13 cellular contexts compared by ENCODE assay signal in the genomic region with DNA sequence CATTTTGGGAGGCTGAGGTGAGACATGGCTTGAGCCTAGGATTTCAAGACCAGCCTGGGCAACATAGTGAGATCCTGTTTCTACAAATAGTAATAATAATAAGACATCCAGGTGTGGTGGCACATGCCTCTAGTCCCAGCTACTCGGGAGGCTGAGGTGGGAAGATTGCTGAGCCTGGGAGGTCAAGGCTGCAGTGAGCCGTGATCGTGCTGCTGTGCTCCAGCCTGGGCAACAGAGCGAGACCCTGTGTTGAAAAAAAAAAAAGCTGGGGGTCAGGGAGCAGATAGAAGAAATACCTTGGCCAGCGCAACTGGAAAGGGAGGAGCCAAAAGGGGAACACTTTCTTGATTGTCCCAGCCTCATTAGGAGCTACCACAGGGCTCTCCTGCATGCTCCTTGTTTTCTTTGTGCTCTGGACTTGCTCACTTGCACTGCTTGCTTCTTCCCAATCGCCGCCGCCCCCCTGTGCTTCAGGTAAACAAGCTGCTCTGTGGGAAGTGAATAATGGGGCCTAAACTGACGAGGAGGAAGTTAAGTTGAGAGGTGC. TPM values are rescaled to one million over a fixed set of nuclear protein-coding genes. Genes with fewer than 3 reads are reported as not detected.
A peak's percentile ranks its signal among the peaks of the same experiment; 100 is the strongest.
DNase-seq lines count a peak whose midpoint lies in the region; ATAC-seq, FAIRE-seq and TF ChIP-seq lines count a peak whose summit lies in the region.
"Had no signal": no experiment of that assay in that cellular context is flagged by ENCODE, and none has a peak within 500 bp of the region (broad histone marks: within the 10 kb centered on the region; RNA-seq: fewer than 3 reads in every experiment).

No MANE protein-coding gene starts in this region.

- no peak overlapping the region for H3K9ac ChIP-seq in K562 (ENCODE audit: insufficient read depth in 1 of 2, low read depth in 2 of 2, low read length in 2 of 2)

- CTCF ChIA-PET in HEK293T (lab: Yijun Ruan, JAX) (interaction anchor here (0.8 kb wide), 1 partner anchor 21 kb away, joined by 6 read pairs; no protein-coding TSS in a partner anchor), K562 (lab: Yijun Ruan, JAX; ENCODE audit: low intra/inter-chr PET ratio) (no interaction called here)

- WGBS in K562 (ENCODE audit: insufficient coverage, low coverage, missing lambda C conversion rate): 0% methylated on average over 9 of the region's 9 CpGs
- WGBS in sigmoid colon, 2 donors: 48 to 63% methylated on average over 9 of the region's 9 CpGs

- TF ChIP-seq CTCF in K562 (IDR thresholded peaks at IDR 0.05 in 2 of 3, conservative IDR thresholded peaks at IDR 0.05 in 1 of 3; ENCODE audit: insufficient read depth in 2 of 3, low read depth in 1 of 3, low read length in 3 of 3) (no peak), sigmoid colon (IDR thresholded peaks at IDR 0.05) (no peak)

- no peak for FAIRE-seq in K562 (lab: Jason Lieb, UNC)

- TF ChIP-seq POLR2A in K562 (conservative IDR thresholded peaks at IDR 0.05) (no peak), sigmoid colon (IDR thresholded peaks at IDR 0.05) (no peak)

- no peak for TF ChIP-seq EP300 in K562 (IDR thresholded peaks at IDR 0.05; ENCODE audit: low read length)
- no peak for TF ChIP-seq EP300 in sigmoid colon (IDR thresholded peaks at IDR 0.05)

- in situ Hi-C loops in K562 (cut with MboI): no loop called here

- no peak for DNase-seq in HEK293T (ENCODE audit: extremely low spot score)
- no peak for DNase-seq in K562 (ENCODE audit: extremely low read depth in 1 of 4, low spot score in 3 of 4)
- peak; percentile 75 for DNase-seq in left kidney (ENCODE audit: low read depth, low spot score)
- DNase-seq in sigmoid colon: no peak
- DNase-seq in activated T-cell treated with anti-CD3 and anti-CD28 coated beads, Interleukin-2, amount 50 U/mL, for 1 hour: no peak
- DNase-seq in NCI-H1930 (lab: John Stamatoyannopoulos, UW): no peak
- DNase-seq: activated naive CD4-positive, alpha-beta T cell treated with anti-CD3 and anti-CD28 coated beads for 36 hours; AML-193; DMS79; left cardiac atrium; NCI-H345 had no signal

- H3K4me1 ChIP-seq in K562 (replicated peaks in 1 of 2; ENCODE audit: control insufficient read depth in 2 of 2, insufficient read depth in 2 of 2, low read length in 2 of 2) (no peaks in the 10 kb centered on the region), sigmoid colon (peaks cover 0 to 95% (median 81%) of the 10 kb centered on the region in 4 donors)

- TF ChIP-seq RAD21 in K562 (CRISPR knock-in tag; conservative IDR thresholded peaks at IDR 0.05 in 1 of 2, IDR thresholded peaks at IDR 0.05 in 1 of 2): no peak

- no peak overlapping the region for H3K4me2 ChIP-seq in K562 (ENCODE audit: insufficient read depth, low read length)

- POLR2A ChIA-PET in HEK293T (lab: Yijun Ruan, JAX) (no interaction called here), K562 (lab: Yijun Ruan, JAX) (no interaction called here)

- H3K36me3 ChIP-seq in K562 (ENCODE audit: control insufficient read depth, insufficient read depth, low read length) (no peaks in the 10 kb centered on the region), sigmoid colon (peaks cover 0 to 8% (median 0%) of the 10 kb centered on the region in 4 donors)

- no peaks in the 10 kb centered on the region for H3K9me3 ChIP-seq in K562 (replicated peaks; ENCODE audit: control insufficient read depth, insufficient read depth, low read depth, low read length)
- H3K9me3 ChIP-seq in sigmoid colon: no peaks in the 10 kb centered on the region

- BruUV-seq in K562 (replicated peaks; lab: Mats Ljungman, UMichigan): no TSS peak

- intact Hi-C loops in K562 (cut with micrococcal nuclease): no loop called here
- intact Hi-C loops in sigmoid colon (cut with DNase I): loop anchor here (10.0 kb wide), 1 partner anchor 335 kb away; no protein-coding TSS in a partner anchor

- H3K79me2 ChIP-seq in K562 (ENCODE audit: control insufficient read depth, insufficient read depth, low read length): no peaks in the 10 kb centered on the region

- peaks cover 0 to 5% of the 10 kb centered on the region in 2 experiments; a peak in 1 of 5 replicates for H3K27me3 ChIP-seq in K562 (ENCODE audit: control insufficient read depth in 2 of 2, insufficient read depth in 2 of 2, low read length in 2 of 2)
- no peaks in the 10 kb centered on the region for H3K27me3 ChIP-seq in sigmoid colon

- no peak overlapping the region for H2AFZ ChIP-seq in K562 (ENCODE audit: low read depth, low read length)

- H3K9me1 ChIP-seq in K562 (ENCODE audit: control insufficient read depth, insufficient read depth, low read length): no peaks in the 10 kb centered on the region

- no peaks in the 10 kb centered on the region for H4K20me1 ChIP-seq in K562 (replicated peaks; ENCODE audit: control insufficient read depth, insufficient read depth, low read length)

- no peak overlapping the region for H3K27ac ChIP-seq in K562 (ENCODE audit: extremely low read depth, low read depth, low read length)
- H3K27ac ChIP-seq in sigmoid colon: peak overlapping the region; percentile 76 to 90 (median 88)

- ATAC-seq in K562 (no peak), HG03521 (IDR thresholded peaks at IDR 0.05; ENCODE audit: unreplicated experiment) (no peak), GM19397 (IDR thresholded peaks at IDR 0.05; ENCODE audit: unreplicated experiment) (no peak)
- ATAC-seq: left cardiac atrium had no signal

- H3K4me3 ChIP-seq in K562 (no peak overlapping the region), sigmoid colon (no peak overlapping the region)

TF ChIP-seq in HEK293T, 16 proteins besides CTCF, POLR2A, EP300 and RAD21:
- TF ChIP-seq HDGF (IDR thresholded peaks at IDR 0.05; ENCODE audit: borderline replicate concordance): no peak
- TF ChIP-seq SUZ12 (IDR thresholded peaks at IDR 0.05): no peak
- TF ChIP-seq ZNF384 (IDR thresholded peaks at IDR 0.05): peak; percentile 75

TF ChIP-seq in K562, 482 proteins besides CTCF, POLR2A, EP300 and RAD21:
- no peak for TF ChIP-seq ZKSCAN1 (IDR thresholded peaks at IDR 0.05; ENCODE audit: low read depth, low read length)
- TF ChIP-seq ZNF121 (CRISPR knock-in tag; conservative IDR thresholded peaks at IDR 0.05): peak; percentile 53

RNA-seq across cellular contexts. Expression of gene PBX1, which starts 31.1 kb away (rescaled TPM):
- total RNA-seq in K562 (2011; cell fraction: chromatin; rRNA removed; ENCODE audit: low replicate concordance): 0.58 and 0.65 TPM in 2 replicates
- total RNA-seq in K562 (2011; cell fraction: nucleolus; rRNA removed): 0.13 and 0.17 TPM in 2 replicates
- total RNA-seq in K562 (2011; cell fraction: nucleoplasm; rRNA removed): 0.66 and 0.84 TPM in 2 replicates
- total RNA-seq in K562 (2014; rRNA removed) (0.09 and 0.20 TPM in 2 replicates), K562 (2014; rRNA removed; fragmentation: Illumina TruSeq; extraction: Trizol) (0.22 and 0.25 TPM in 2 replicates), K562 (2015; rRNA removed; fragmentation: Illumina TruSeq; extraction: Trizol) (0.04 and 0.07 TPM in 2 replicates), K562 (2021) (0.54 and 0.62 TPM in 2 replicates), sigmoid colon (100 to 1,000 TPM; 118 to 168 (median 161) TPM)
- polyA plus RNA-seq in K562 (2011; rRNA removed) (0.17 and 0.32 TPM in 2 replicates), K562 (2014; fragmentation: Illumina TruSeq; extraction: Trizol) (0.33 and 0.56 TPM in 2 replicates), K562 (2014; fragmentation: Nextera tagmentation; extraction: Ambion mirVana) (under 1 TPM; 0.03 TPM), K562 (2014; rRNA removed) (0.53 and 1.3 TPM in 2 replicates), sigmoid colon (10 to 100 TPM in 2 of 3 donors, 1 to 10 TPM in 1; 6.7 to 18.0 (median 11.4) TPM)
- 0.22 and 0.30 TPM in 2 replicates for polyA plus RNA-seq in K562 (2011; cell fraction: cytosol; rRNA removed)
- polyA plus RNA-seq in K562 (2011; cell fraction: nucleus; rRNA removed): 0.13 and 0.59 TPM in 2 replicates
- 0.18 and 0.55 TPM in 2 replicates for polyA plus RNA-seq in K562 (2012)
- 0.67 and 0.75 TPM in 2 replicates for polyA minus RNA-seq in K562 (2011; rRNA and poly(A)+ RNA removed)
- 0.27 and 0.57 TPM in 2 replicates for polyA minus RNA-seq in K562 (2011; cell fraction: cytosol; rRNA and poly(A)+ RNA removed)
- 0.67 and 1.3 TPM in 2 replicates for polyA minus RNA-seq in K562 (2011; cell fraction: nucleus; rRNA and poly(A)+ RNA removed)

Comparison
In these comparisons a context has a peak if more than half of its experiments do, and no peak if none do; other contexts are left out.
1. RNA of gene PBX1, which starts 31.1 kb away (total RNA-seq): 118 to 168 TPM in sigmoid colon; 0.04 to 0.84 TPM in K562; every median in the first group is over 10 times any median in the second.